8 cellular contexts compared by ENCODE assay signal in the genomic region with DNA sequence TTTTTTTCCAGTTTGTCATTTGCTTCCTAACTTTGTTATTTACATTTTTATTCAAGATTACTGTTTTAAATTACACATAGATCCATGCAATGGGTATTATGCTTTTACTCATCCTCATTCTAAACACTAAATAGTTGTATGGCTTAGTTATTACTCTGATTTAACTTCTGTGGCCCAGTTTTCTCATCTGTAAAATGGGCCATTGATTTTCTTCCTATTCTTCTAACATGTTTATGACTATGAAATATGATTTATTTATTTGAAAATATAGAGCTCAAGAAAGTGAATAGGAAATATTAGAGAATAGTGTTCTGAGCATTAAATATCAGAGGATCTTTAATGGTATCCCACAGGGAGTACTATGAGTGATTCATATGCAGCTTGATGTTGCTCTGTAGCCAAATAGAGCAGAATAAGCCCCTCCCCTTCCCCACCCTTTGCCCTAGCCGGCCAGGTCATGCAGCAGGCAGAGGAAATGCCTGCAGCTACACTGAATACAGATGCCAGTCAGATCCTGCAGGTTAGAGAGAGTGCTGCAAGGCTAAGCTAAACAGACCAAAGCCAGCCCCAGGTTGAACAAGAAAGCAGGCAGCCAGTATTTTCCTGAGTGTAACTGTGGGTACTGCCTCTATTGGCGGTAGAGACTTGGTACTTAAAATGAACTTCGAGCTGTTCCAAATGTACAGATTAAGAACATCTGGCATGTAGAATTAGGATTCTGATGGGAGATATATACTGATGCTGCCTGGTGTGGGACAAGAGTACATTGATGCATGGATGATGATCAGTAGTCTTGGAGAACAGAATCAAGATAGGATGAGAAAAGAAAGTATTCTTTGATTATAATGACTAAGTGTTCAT. TPM values are rescaled to one million over a fixed set of nuclear protein-coding genes. Genes with fewer than 3 reads are reported as not detected.
DNase-seq lines count a peak whose midpoint lies in the region; ATAC-seq and TF ChIP-seq lines count a peak whose summit lies in the region.

No MANE protein-coding gene starts in this region.

- no peaks in the 10 kb centered on the region for H4K20me1 ChIP-seq in BLaER1
- no peaks in the 10 kb centered on the region for H4K20me1 ChIP-seq in osteoblast (ENCODE audit: insufficient read depth, low read length)

- H3K9me3 ChIP-seq in BLaER1 (no peaks in the 10 kb centered on the region), osteoblast (ENCODE audit: low read depth, low read length) (no peaks in the 10 kb centered on the region)

- H3K4me3 Mint-ChIP-seq in T-cell = no peak overlapping the region

- H3K4me3 ChIP-seq in BLaER1 = no peak overlapping the region
- H3K4me3 ChIP-seq in epithelial cell of esophagus (ENCODE audit: low read length) = no peak overlapping the region
- no peak overlapping the region for H3K4me3 ChIP-seq in osteoblast (ENCODE audit: insufficient read depth, low read length)

- H3K36me3 Mint-ChIP-seq in T-cell = no peaks in the 10 kb centered on the region

- H3K27me3 ChIP-seq in BLaER1 = no peaks in the 10 kb centered on the region
- no peaks in the 10 kb centered on the region for H3K27me3 ChIP-seq in osteoblast (ENCODE audit: insufficient read depth, low read length)

- no peaks in the 10 kb centered on the region for H3K27me3 Mint-ChIP-seq in T-cell

- peaks cover 12 to 39% (median 14%) of the 10 kb centered on the region in 3 donors for H3K4me1 Mint-ChIP-seq in T-cell

- H3K36me3 ChIP-seq in BLaER1 = no peaks in the 10 kb centered on the region
- no peaks in the 10 kb centered on the region for H3K36me3 ChIP-seq in osteoblast (ENCODE audit: insufficient read depth, low read length)

- H3K4me2 ChIP-seq in BLaER1 (peak overlapping the region; percentile 59), osteoblast (ENCODE audit: insufficient read depth, low read length) (peak overlapping the region; percentile 30)

- TF ChIP-seq CTCF in epithelial cell of esophagus (IDR thresholded peaks at IDR 0.05; ENCODE audit: insufficient read depth, low read depth, low read length, missing control alignments) (no peak), osteoblast (IDR thresholded peaks at IDR 0.05; ENCODE audit: extremely low read depth, low read depth, low read length) (peak; percentile 5)

- peak overlapping the region; percentile 52 to 59 for H3K27ac Mint-ChIP-seq in T-cell

- ATAC-seq in GM18909 (IDR thresholded peaks at IDR 0.05; ENCODE audit: poor library complexity, unreplicated experiment) = peak; percentile 73
- ATAC-seq in HG03558 (IDR thresholded peaks at IDR 0.05; ENCODE audit: extremely low read depth, unreplicated experiment) = peak; percentile 31
- ATAC-seq in T-cell (replicated peaks in 1 of 4) = peak; percentile 87 to 98 (median 92)

- H2AFZ ChIP-seq in osteoblast (ENCODE audit: low read length) = no peak overlapping the region

- peak in 22 of 34 experiments; percentile 2 to 42 (median 17) for DNase-seq in T-cell
- peak; percentile 84 for DNase-seq in epithelial cell of esophagus (ENCODE audit: low read depth)
- DNase-seq in osteoblast (ENCODE audit: insufficient read length, low spot score, missing footprints) = peak; percentile 91
- no peak for DNase-seq in NCI-H2029 (lab: John Stamatoyannopoulos, UW)
- DNase-seq in C1 segment of cervical spinal cord (lab: John Stamatoyannopoulos, UW) = no peak

- H3K9me3 Mint-ChIP-seq in T-cell = no peaks in the 10 kb centered on the region

- no peak overlapping the region for H3K9ac ChIP-seq in BLaER1

- no peaks in the 10 kb centered on the region for H3K79me2 ChIP-seq in osteoblast (ENCODE audit: insufficient read depth, low read length)

- POLR2A ChIA-PET in T-cell (lab: Charles Lee) = interaction anchor here in 1 of 2 donors (0.6 kb wide), 1 partner anchor 316 kb away, joined by 3 read pairs; no protein-coding TSS in a partner anchor

- CTCF ChIA-PET in T-cell (lab: Charles Lee) = interaction anchor here in 1 of 2 donors (0.6 to 1.0 kb wide), 2 partner anchors 12 to 1858 kb away, joined by 3 to 5 read pairs; no protein-coding TSS in a partner anchor

- H3K4me1 ChIP-seq in BLaER1 (peaks cover 75% of the 10 kb centered on the region), osteoblast (ENCODE audit: insufficient read depth, low read length) (peaks cover 16% of the 10 kb centered on the region)

- H3K27ac ChIP-seq in BLaER1 (no peak overlapping the region), osteoblast (ENCODE audit: low read depth, low read length) (no peak overlapping the region)

RNA-seq across cellular contexts. Expression of a gene that starts 11.7 kb away (rescaled TPM):
- total RNA-seq in T-cell = 10 to 100 TPM; 13.8 to 18.8 (median 15.3) TPM
- 8.5 and 9.0 TPM in 2 replicates for total RNA-seq in osteoblast

Comparison
In these comparisons a context has a peak if more than half of its experiments do, and no peak if none do; other contexts are left out.
1. ATAC-seq: peak in every context shown above with its lines; median percentile 92 in T-cell; 73 in GM18909; 31 in HG03558.
2. DNase-seq: peak in T-cell (22 of 34), epithelial cell of esophagus (single experiment) and osteoblast (single experiment); none in NCI-H2029 (single experiment) and C1 segment of cervical spinal cord (0 of 14).